Comparison of ENCODE assay signal across 1 cellular context in the genomic region with DNA sequence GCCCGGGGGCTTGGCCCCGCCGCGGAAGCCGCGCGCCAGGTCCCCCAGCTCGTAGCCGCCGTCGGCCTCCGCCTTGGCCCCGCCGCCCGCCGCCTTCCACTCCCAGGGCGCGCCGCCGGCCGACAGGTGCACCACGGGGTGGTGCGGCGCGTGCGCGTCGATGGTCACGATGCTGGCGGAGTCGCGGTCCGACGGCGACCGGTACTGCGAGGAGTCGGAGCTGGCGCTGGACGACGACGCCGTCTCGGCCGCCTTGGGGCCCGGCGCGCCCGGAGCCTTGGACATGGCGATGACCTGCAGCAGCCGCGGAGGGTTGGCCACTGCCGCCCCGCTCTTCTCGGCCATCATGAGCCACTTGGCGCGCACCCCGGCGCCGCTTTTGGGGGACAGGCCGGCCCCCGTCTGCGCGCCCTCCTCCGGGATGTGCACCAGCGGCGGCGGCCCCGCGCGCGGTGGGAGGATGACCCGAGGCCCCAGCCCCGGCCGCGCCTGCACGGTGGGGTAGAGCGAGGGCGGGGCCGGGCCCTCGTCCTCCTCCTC.
TF ChIP-seq lines count a peak whose summit lies in the region.

No MANE protein-coding gene starts in this region.

TF ChIP-seq in endothelial cell of umbilical vein, 7 proteins besides CTCF, POLR2A, EP300 and RAD21:
- peak; percentile 67 for TF ChIP-seq POLR2AphosphoS5 (IDR thresholded peaks at IDR 0.05; ENCODE audit: insufficient read depth, low read depth, low read length)
- no peak for TF ChIP-seq FOS (IDR thresholded peaks at IDR 0.05; ENCODE audit: borderline replicate concordance, insufficient read depth, low read length)
- no peak for TF ChIP-seq MYC (IDR thresholded peaks at IDR 0.05; ENCODE audit: low read depth, low read length)
- no peak for TF ChIP-seq JUN (IDR thresholded peaks at IDR 0.05; ENCODE audit: borderline replicate concordance, insufficient read depth, insufficient read length, low read depth)
- no peak for TF ChIP-seq EZH2 (IDR thresholded peaks at IDR 0.05; ENCODE audit: borderline replicate concordance, low read depth, low read length, severe bottlenecking)
